Comparison of ENCODE assay signal across 1 cellular context in the genomic region with DNA sequence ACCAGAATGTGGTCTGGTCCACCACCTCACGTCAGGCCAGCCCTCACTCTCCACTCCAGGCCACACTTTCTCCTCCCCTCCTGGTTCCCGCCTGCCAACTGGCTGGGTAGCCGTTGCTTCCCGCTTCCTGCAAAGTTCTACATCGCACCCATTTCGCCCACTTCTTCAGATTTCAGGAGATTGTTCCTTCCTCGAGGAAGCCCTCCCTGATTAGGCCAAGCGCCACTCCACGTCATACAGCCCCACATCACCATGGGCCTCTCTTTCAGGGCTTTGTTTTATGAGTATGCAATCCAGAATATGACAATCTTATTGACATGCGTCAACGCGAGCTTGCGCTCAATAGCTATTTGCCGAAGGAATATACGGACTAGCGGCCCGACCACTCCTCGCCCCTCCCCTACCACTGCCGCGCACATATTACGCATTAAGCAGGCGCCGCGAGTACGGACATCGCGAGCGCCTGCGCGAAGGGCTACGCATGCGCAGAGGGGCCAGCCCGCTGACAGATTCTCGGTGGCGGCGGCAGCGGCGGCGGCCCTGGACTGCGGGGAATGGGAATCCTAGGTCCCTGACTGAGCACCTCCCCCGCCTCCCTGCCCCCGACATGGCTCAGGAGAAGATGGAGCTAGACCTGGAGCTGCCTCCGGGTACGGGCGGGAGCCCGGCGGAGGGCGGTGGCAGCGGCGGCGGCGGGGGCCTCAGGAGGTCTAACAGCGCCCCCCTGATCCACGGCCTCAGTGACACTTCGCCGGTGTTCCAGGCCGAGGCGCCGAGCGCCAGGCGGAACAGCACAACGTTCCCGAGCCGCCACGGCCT.
A peak's percentile ranks its signal among the peaks of the same experiment; 100 is the strongest.
TF ChIP-seq lines count a peak whose summit lies in the region.

No MANE protein-coding gene starts in this region.

TF ChIP-seq in HepG2, 621 proteins besides CTCF, POLR2A, EP300 and RAD21 (continued from another document and continues in another):
- TF ChIP-seq, protein P1, sequence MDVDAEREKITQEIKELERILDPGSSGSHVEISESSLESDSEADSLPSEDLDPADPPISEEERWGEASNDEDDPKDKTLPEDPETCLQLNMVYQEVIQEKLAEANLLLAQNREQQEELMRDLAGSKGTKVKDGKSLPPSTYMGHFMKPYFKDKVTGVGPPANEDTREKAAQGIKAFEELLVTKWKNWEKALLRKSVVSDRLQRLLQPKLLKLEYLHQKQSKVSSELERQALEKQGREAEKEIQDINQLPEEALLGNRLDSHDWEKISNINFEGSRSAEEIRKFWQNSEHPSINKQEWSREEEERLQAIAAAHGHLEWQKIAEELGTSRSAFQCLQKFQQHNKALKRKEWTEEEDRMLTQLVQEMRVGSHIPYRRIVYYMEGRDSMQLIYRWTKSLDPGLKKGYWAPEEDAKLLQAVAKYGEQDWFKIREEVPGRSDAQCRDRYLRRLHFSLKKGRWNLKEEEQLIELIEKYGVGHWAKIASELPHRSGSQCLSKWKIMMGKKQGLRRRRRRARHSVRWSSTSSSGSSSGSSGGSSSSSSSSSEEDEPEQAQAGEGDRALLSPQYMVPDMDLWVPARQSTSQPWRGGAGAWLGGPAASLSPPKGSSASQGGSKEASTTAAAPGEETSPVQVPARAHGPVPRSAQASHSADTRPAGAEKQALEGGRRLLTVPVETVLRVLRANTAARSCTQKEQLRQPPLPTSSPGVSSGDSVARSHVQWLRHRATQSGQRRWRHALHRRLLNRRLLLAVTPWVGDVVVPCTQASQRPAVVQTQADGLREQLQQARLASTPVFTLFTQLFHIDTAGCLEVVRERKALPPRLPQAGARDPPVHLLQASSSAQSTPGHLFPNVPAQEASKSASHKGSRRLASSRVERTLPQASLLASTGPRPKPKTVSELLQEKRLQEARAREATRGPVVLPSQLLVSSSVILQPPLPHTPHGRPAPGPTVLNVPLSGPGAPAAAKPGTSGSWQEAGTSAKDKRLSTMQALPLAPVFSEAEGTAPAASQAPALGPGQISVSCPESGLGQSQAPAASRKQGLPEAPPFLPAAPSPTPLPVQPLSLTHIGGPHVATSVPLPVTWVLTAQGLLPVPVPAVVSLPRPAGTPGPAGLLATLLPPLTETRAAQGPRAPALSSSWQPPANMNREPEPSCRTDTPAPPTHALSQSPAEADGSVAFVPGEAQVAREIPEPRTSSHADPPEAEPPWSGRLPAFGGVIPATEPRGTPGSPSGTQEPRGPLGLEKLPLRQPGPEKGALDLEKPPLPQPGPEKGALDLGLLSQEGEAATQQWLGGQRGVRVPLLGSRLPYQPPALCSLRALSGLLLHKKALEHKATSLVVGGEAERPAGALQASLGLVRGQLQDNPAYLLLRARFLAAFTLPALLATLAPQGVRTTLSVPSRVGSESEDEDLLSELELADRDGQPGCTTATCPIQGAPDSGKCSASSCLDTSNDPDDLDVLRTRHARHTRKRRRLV (CRISPR knock-in tag; IDR thresholded peaks at IDR 0.05) = peak; percentile 80
- TF ChIP-seq TCF7L2 (IDR thresholded peaks at IDR 0.05; ENCODE audit: low read depth, low read length) (no peak), ATF7-NPFF (CRISPR knock-in tag; IDR thresholded peaks at IDR 0.05; ENCODE audit: low read depth) (peak; percentile 34), ZNF569 (CRISPR knock-in tag; IDR thresholded peaks at IDR 0.05; ENCODE audit: borderline replicate concordance) (peak; percentile 75; the same call in 1 of the 2 replicates), HMG20A (CRISPR knock-in tag; IDR thresholded peaks at IDR 0.05; ENCODE audit: borderline replicate concordance) (no peak), SYNCRIP (IDR thresholded peaks at IDR 0.05; ENCODE audit: insufficient read depth, low read depth, low read length) (no peak), ISL2 (CRISPR knock-in tag; IDR thresholded peaks at IDR 0.05) (peak; percentile 57), SOX13 (IDR thresholded peaks at IDR 0.05) (no peak), SOX13 (CRISPR knock-in tag; conservative IDR thresholded peaks at IDR 0.05 in 1 of 2, IDR thresholded peaks at IDR 0.05 in 1 of 2) (0 out of 4 replicates have a peak, but pooled peaks of 1 of the 2 experiments have one; percentile 37), ZNF350 (CRISPR knock-in tag; IDR thresholded peaks at IDR 0.05; ENCODE audit: borderline replicate concordance, low read depth) (peak; percentile 86), KAT7 (CRISPR knock-in tag; IDR thresholded peaks at IDR 0.05; ENCODE audit: borderline replicate concordance) (0 out of 2 replicates have a peak, but pooled peaks have one; percentile 48), HOXA3 (CRISPR knock-in tag; IDR thresholded peaks at IDR 0.05) (peak; percentile 93), SMC3 (IDR thresholded peaks at IDR 0.05; ENCODE audit: low read length) (peak; percentile 31), CREB1 (IDR thresholded peaks at IDR 0.05) (peak; percentile 98), CREB1 (CRISPR knock-in tag; IDR thresholded peaks at IDR 0.05) (peak; percentile 100), SIX1 (CRISPR knock-in tag; IDR thresholded peaks at IDR 0.05; ENCODE audit: borderline replicate concordance) (no peak), PCBP2 (optimal IDR thresholded peaks at IDR 0.05; ENCODE audit: low read depth, low read length, poor library complexity, severe bottlenecking) (no peak), ZNF34 (CRISPR knock-in tag; IDR thresholded peaks at IDR 0.05; ENCODE audit: borderline replicate concordance) (peak; percentile 84; the same call in 1 of the 2 replicates), ZNF460 (CRISPR knock-in tag; IDR thresholded peaks at IDR 0.05; ENCODE audit: borderline replicate concordance) (no peak), HOXA5 (CRISPR knock-in tag; IDR thresholded peaks at IDR 0.05) (peak; percentile 76; the same call in 1 of the 2 replicates), GLI4 (CRISPR knock-in tag; IDR thresholded peaks at IDR 0.05; ENCODE audit: borderline replicate concordance) (0 out of 2 replicates have a peak, but pooled peaks have one; percentile 18), ZBTB20 (CRISPR knock-in tag; IDR thresholded peaks at IDR 0.05; ENCODE audit: borderline replicate concordance, low read depth) (peak; percentile 6; the same call in 1 of the 2 replicates), ZNF33B (CRISPR knock-in tag; IDR thresholded peaks at IDR 0.05) (0 out of 2 replicates have a peak, but pooled peaks have one; percentile 35), ZSCAN9 (CRISPR knock-in tag; IDR thresholded peaks at IDR 0.05; ENCODE audit: borderline replicate concordance) (peak; percentile 77; the same call in 1 of the 2 replicates), PLRG1 (conservative IDR thresholded peaks at IDR 0.05) (no peak), SAP130 (CRISPR knock-in tag; IDR thresholded peaks at IDR 0.05; ENCODE audit: low read depth) (peak; percentile 87), ZNF746 (CRISPR knock-in tag; IDR thresholded peaks at IDR 0.05) (no peak; the same call in 1 of the 2 replicates), ZNF224 (CRISPR knock-in tag; IDR thresholded peaks at IDR 0.05) (no peak), HNRNPLL (IDR thresholded peaks at IDR 0.05; ENCODE audit: low read depth, low read length, poor library complexity, severe bottlenecking) (peak; percentile 80), ZFP82 (CRISPR knock-in tag; IDR thresholded peaks at IDR 0.05; ENCODE audit: borderline replicate concordance) (no peak; the same call in 1 of the 2 replicates)
- TF ChIP-seq, protein P2, sequence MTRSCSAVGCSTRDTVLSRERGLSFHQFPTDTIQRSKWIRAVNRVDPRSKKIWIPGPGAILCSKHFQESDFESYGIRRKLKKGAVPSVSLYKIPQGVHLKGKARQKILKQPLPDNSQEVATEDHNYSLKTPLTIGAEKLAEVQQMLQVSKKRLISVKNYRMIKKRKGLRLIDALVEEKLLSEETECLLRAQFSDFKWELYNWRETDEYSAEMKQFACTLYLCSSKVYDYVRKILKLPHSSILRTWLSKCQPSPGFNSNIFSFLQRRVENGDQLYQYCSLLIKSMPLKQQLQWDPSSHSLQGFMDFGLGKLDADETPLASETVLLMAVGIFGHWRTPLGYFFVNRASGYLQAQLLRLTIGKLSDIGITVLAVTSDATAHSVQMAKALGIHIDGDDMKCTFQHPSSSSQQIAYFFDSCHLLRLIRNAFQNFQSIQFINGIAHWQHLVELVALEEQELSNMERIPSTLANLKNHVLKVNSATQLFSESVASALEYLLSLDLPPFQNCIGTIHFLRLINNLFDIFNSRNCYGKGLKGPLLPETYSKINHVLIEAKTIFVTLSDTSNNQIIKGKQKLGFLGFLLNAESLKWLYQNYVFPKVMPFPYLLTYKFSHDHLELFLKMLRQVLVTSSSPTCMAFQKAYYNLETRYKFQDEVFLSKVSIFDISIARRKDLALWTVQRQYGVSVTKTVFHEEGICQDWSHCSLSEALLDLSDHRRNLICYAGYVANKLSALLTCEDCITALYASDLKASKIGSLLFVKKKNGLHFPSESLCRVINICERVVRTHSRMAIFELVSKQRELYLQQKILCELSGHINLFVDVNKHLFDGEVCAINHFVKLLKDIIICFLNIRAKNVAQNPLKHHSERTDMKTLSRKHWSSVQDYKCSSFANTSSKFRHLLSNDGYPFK (CRISPR knock-in tag; IDR thresholded peaks at IDR 0.05; ENCODE audit: borderline replicate concordance) = peak; percentile 76; the same call in 1 of the 2 replicates
- TF ChIP-seq, protein P3, sequence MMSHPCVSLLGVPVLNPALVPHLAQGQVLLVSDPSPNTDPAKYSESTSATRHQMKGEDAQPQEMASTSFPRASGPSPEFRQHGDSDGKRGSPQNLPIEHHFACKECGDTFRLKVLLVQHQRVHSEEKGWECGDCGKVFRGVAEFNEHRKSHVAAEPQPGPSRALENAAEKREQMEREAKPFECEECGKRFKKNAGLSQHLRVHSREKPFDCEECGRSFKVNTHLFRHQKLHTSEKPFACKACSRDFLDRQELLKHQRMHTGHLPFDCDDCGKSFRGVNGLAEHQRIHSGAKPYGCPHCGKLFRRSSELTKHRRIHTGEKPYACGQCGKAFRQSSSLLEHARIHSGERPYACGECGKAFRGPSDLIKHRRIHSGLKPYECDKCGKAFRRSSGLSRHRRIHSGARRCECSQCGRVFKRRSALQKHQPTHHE (CRISPR knock-in tag; IDR thresholded peaks at IDR 0.05; ENCODE audit: borderline replicate concordance) = peak; percentile 86
- TF ChIP-seq, protein P4, sequence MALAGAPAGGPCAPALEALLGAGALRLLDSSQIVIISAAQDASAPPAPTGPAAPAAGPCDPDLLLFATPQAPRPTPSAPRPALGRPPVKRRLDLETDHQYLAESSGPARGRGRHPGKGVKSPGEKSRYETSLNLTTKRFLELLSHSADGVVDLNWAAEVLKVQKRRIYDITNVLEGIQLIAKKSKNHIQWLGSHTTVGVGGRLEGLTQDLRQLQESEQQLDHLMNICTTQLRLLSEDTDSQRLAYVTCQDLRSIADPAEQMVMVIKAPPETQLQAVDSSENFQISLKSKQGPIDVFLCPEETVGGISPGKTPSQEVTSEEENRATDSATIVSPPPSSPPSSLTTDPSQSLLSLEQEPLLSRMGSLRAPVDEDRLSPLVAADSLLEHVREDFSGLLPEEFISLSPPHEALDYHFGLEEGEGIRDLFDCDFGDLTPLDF (CRISPR knock-in tag; IDR thresholded peaks at IDR 0.05) = peak; percentile 20
- TF ChIP-seq, protein P5, sequence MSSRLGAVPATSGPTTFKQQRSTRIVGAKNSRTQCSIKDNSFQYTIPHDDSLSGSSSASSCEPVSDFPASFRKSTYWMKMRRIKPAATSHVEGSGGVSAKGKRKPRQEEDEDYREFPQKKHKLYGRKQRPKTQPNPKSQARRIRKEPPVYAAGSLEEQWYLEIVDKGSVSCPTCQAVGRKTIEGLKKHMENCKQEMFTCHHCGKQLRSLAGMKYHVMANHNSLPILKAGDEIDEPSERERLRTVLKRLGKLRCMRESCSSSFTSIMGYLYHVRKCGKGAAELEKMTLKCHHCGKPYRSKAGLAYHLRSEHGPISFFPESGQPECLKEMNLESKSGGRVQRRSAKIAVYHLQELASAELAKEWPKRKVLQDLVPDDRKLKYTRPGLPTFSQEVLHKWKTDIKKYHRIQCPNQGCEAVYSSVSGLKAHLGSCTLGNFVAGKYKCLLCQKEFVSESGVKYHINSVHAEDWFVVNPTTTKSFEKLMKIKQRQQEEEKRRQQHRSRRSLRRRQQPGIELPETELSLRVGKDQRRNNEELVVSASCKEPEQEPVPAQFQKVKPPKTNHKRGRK (CRISPR knock-in tag; IDR thresholded peaks at IDR 0.05) = no peak
- TF ChIP-seq, protein P6, sequence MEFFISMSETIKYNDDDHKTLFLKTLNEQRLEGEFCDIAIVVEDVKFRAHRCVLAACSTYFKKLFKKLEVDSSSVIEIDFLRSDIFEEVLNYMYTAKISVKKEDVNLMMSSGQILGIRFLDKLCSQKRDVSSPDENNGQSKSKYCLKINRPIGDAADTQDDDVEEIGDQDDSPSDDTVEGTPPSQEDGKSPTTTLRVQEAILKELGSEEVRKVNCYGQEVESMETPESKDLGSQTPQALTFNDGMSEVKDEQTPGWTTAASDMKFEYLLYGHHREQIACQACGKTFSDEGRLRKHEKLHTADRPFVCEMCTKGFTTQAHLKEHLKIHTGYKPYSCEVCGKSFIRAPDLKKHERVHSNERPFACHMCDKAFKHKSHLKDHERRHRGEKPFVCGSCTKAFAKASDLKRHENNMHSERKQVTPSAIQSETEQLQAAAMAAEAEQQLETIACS (CRISPR knock-in tag; IDR thresholded peaks at IDR 0.05) = peak; percentile 75
- TF ChIP-seq, protein P7, sequence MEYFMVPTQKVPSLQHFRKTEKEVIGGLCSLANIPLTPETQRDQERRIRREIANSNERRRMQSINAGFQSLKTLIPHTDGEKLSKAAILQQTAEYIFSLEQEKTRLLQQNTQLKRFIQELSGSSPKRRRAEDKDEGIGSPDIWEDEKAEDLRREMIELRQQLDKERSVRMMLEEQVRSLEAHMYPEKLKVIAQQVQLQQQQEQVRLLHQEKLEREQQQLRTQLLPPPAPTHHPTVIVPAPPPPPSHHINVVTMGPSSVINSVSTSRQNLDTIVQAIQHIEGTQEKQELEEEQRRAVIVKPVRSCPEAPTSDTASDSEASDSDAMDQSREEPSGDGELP (IDR thresholded peaks at IDR 0.05; ENCODE audit: borderline replicate concordance, low read depth) = peak; percentile 5; the same call in 1 of the 2 replicates
- TF ChIP-seq, protein P8, sequence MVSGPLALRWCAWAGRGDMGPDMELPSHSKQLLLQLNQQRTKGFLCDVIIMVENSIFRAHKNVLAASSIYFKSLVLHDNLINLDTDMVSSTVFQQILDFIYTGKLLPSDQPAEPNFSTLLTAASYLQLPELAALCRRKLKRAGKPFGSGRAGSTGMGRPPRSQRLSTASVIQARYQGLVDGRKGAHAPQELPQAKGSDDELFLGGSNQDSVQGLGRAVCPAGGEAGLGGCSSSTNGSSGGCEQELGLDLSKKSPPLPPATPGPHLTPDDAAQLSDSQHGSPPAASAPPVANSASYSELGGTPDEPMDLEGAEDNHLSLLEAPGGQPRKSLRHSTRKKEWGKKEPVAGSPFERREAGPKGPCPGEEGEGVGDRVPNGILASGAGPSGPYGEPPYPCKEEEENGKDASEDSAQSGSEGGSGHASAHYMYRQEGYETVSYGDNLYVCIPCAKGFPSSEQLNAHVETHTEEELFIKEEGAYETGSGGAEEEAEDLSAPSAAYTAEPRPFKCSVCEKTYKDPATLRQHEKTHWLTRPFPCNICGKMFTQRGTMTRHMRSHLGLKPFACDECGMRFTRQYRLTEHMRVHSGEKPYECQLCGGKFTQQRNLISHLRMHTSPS (CRISPR knock-in tag; IDR thresholded peaks at IDR 0.05; ENCODE audit: low read depth) = no peak
- TF ChIP-seq, protein P9, sequence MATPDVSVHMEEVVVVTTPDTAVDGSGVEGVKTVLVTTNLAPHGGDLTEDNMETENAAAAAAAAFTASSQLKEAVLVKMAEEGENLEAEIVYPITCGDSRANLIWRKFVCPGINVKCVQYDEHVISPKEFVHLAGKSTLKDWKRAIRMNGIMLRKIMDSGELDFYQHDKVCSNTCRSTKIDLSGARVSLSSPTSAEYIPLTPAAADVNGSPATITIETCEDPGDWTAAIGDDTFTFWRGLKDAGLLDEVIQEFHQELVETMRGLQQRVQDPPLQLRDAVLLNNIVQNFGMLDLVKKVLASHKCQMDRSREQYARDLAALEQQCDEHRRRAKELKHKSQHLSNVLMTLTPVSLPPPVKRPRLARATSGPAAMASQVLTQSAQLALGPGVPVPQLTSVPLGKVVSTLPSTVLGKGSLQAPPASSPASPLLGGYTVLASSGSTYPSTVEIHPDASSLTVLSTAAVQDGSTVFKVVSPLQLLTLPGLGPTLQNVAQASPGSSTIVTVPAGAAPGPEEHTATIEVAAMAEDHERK (CRISPR knock-in tag; IDR thresholded peaks at IDR 0.05; ENCODE audit: low read depth) = no peak; the same call in 1 of the 2 replicates
